ENCODE assay signal across 8 cellular contexts in the genomic region with DNA sequence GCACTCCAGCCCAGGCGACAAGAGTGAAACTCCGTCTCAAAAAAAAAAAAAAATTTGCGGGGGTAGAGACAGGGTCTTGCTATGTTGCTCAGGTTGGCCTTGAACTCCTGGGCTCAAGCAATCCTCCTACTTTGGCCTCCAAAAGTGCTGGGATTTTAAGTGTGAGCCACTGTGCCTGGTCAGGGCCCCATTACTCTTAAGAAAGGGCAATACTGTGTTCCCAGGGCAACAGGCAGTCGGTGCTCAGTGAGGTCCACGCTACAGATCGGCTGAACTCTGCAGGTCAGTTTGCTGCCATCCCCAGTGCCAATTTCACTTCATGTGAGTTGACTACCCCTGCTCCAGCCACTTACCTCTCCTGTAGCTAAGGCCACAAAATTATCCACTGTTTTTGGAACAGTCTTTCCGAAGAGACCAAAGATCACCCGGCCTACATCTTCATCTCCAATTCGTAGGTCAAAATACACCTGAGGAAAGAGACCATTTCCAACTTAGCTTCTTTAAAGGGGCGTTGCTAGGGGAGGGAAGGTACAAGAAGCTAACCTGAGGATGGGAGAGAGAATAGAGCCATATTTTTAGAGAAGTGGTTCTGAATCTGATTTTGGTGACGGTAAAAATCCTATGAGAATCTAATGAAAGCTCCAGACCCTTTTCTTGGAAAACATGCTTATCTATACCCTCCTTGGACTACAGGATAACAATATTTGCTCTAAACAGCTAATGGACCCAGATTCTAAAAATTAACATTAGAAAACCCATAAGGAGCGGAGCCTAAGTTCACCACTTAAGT.
DNase-seq lines count a peak whose midpoint lies in the region; ATAC-seq and TF ChIP-seq lines count a peak whose summit lies in the region.

No MANE protein-coding gene starts in this region.

- peaks cover 27% of the 10 kb centered on the region for H3K4me1 ChIP-seq in KMS-11 (ENCODE audit: low read depth, poor library complexity, severe bottlenecking)
- H3K4me1 ChIP-seq in muscle layer of duodenum (ENCODE audit: control insufficient read depth in 1 of 2, insufficient read depth in 2 of 2, low read length in 2 of 2): peaks cover 13 to 27% of the 10 kb centered on the region in 2 donors

- peaks cover 25% of the 10 kb centered on the region for H3K79me2 ChIP-seq in KMS-11 (ENCODE audit: insufficient read depth, low read depth)

- H3K27me3 ChIP-seq in KMS-11 (ENCODE audit: insufficient read depth, low read depth): no peaks in the 10 kb centered on the region
- no peaks in the 10 kb centered on the region for H3K27me3 ChIP-seq in muscle layer of duodenum (ENCODE audit: low read depth, low read length)

- H3K4me3 ChIP-seq in AG10803 (ENCODE audit: low read length) (peak overlapping the region; percentile 93), KMS-11 (IDR thresholded peaks at IDR 0.05; ENCODE audit: insufficient read depth, low read depth, low read length) (no peak overlapping the region), choroid plexus epithelial cell (ENCODE audit: low read depth, low read length) (peak overlapping the region; percentile 98), muscle layer of duodenum (ENCODE audit: low read depth in 1 of 2, low read length in 2 of 2) (peak overlapping the region; percentile 86 to 97)

- no peak for ATAC-seq in GM21576 (IDR thresholded peaks at IDR 0.05; ENCODE audit: unreplicated experiment)

- DNase-seq in AG10803 (ENCODE audit: low read depth): no peak
- DNase-seq in choroid plexus epithelial cell (ENCODE audit: low read depth): no peak
- no peak for DNase-seq in NCI-H524 treated with DMSO at 0.1 percent for 48 hours (lab: John Stamatoyannopoulos, UW)
- no peak for DNase-seq in GM03348 (ENCODE audit: low spot score)
- no peak for DNase-seq in NCI-H128 (lab: John Stamatoyannopoulos, UW; ENCODE audit: unreplicated experiment)

- H3K9ac ChIP-seq in KMS-11: peak overlapping the region; percentile 77

- no peaks in the 10 kb centered on the region for H3K9me3 ChIP-seq in muscle layer of duodenum (ENCODE audit: control insufficient read depth in 1 of 2, low read length in 2 of 2)

- no peaks in the 10 kb centered on the region for H4K20me1 ChIP-seq in KMS-11 (ENCODE audit: insufficient read depth)

- H2AFZ ChIP-seq in KMS-11 (ENCODE audit: low read depth): no peak overlapping the region

- peak overlapping the region; percentile 92 for H3K4me2 ChIP-seq in KMS-11

- H3K36me3 ChIP-seq in KMS-11 (ENCODE audit: insufficient read depth): no peaks in the 10 kb centered on the region; the same call in 1 of the 2 replicates
- peaks cover 33 to 35% of the 10 kb centered on the region in 2 donors for H3K36me3 ChIP-seq in muscle layer of duodenum (ENCODE audit: control insufficient read depth in 1 of 2, insufficient read depth in 2 of 2, low read length in 2 of 2)

- H3K27ac ChIP-seq in KMS-11 (peak overlapping the region; percentile 43), muscle layer of duodenum (ENCODE audit: low read length) (peak overlapping the region; percentile 94)

- no peak for TF ChIP-seq CTCF in AG10803 (conservative IDR thresholded peaks at IDR 0.05; ENCODE audit: low read length)
- TF ChIP-seq CTCF in KMS-11 (conservative IDR thresholded peaks at IDR 0.05; ENCODE audit: low read depth, low read length): no peak
- TF ChIP-seq CTCF in choroid plexus epithelial cell (conservative IDR thresholded peaks at IDR 0.05; ENCODE audit: low read depth, low read length): no peak
